Comparison of ENCODE assay signal across 10 cellular contexts in genomic region chr13:79386125-79386822, GRCh38. TPM values are rescaled to one million over a fixed set of nuclear protein-coding genes. Genes with fewer than 3 reads are reported as not detected.
DNase-seq lines count a peak whose midpoint lies in the region; ATAC-seq, FAIRE-seq and TF ChIP-seq lines count a peak whose summit lies in the region.
"Had no signal": no experiment of that assay in that cellular context is flagged by ENCODE, and none has a peak within 500 bp of the region (broad histone marks: within the 10 kb centered on the region; RNA-seq: fewer than 3 reads in every experiment).

No MANE protein-coding gene starts in this region.

- no peaks in the 10 kb centered on the region for H3K9me3 ChIP-seq in astrocyte (ENCODE audit: insufficient read depth, low read depth, low read length)

- H3K27me3 Mint-ChIP-seq in astrocyte (ENCODE audit: low read depth, unreplicated experiment) (no peaks in the 10 kb centered on the region), Calu3 (ENCODE audit: unreplicated experiment) (no peaks in the 10 kb centered on the region)

- H3K27ac Mint-ChIP-seq in astrocyte (ENCODE audit: unreplicated experiment): no peak overlapping the region
- no peak overlapping the region for H3K27ac Mint-ChIP-seq in Calu3 (ENCODE audit: unreplicated experiment)

- H3K4me1 Mint-ChIP-seq in astrocyte (ENCODE audit: low read depth, unreplicated experiment) (peaks cover 8% of the 10 kb centered on the region), Calu3 (ENCODE audit: low read depth, unreplicated experiment) (peaks cover 17% of the 10 kb centered on the region)

- intact Hi-C loops in Calu3 (cut with micrococcal nuclease; ENCODE audit: unreplicated experiment): no loop called here
- intact Hi-C loops in sciatic nerve (cut with DNase I): no loop called here

- H2AFZ ChIP-seq in astrocyte (ENCODE audit: low read depth, low read length): no peak overlapping the region

- H4K20me1 ChIP-seq in astrocyte (ENCODE audit: insufficient read depth, low read length): peaks cover 72% of the 10 kb centered on the region

- no peaks in the 10 kb centered on the region for H3K27me3 ChIP-seq in astrocyte (ENCODE audit: insufficient read depth, low read length)

- H3K9ac ChIP-seq in astrocyte (ENCODE audit: low read length): no peak overlapping the region

- peaks cover 2% of the 10 kb centered on the region for H3K36me3 ChIP-seq in astrocyte (ENCODE audit: insufficient read depth, low read length)

- H3K4me3 ChIP-seq in astrocyte (ENCODE audit: insufficient read depth, low read depth, low read length): no peak overlapping the region

- ATAC-seq in GM18511 (IDR thresholded peaks at IDR 0.05; ENCODE audit: unreplicated experiment): peak; percentile 9
- ATAC-seq in GM21390 (IDR thresholded peaks at IDR 0.05; ENCODE audit: unreplicated experiment): peak; percentile 3
- peak; percentile 20 for ATAC-seq in HG03354 (IDR thresholded peaks at IDR 0.05; ENCODE audit: poor library complexity, severe bottlenecking, unreplicated experiment)
- no peak for ATAC-seq in sciatic nerve
- ATAC-seq in GM18520 (IDR thresholded peaks at IDR 0.05; ENCODE audit: unreplicated experiment): no peak

- H3K36me3 Mint-ChIP-seq in astrocyte (ENCODE audit: low read depth, unreplicated experiment): peaks cover 2% of the 10 kb centered on the region
- H3K36me3 Mint-ChIP-seq in Calu3 (ENCODE audit: insufficient read depth, unreplicated experiment): no peaks in the 10 kb centered on the region

- peaks cover 100% of the 10 kb centered on the region for H3K79me2 ChIP-seq in astrocyte (ENCODE audit: insufficient read depth, low read length)

- H3K4me1 ChIP-seq in astrocyte (ENCODE audit: insufficient read depth, low read length): peaks cover 8% of the 10 kb centered on the region

- FAIRE-seq in astrocyte (lab: Jason Lieb, UNC): no peak

- DNase-seq in astrocyte (ENCODE audit: low read depth): peak; percentile 61
- DNase-seq in Calu3: no peak
- no peak for DNase-seq in sciatic nerve (ENCODE audit: low spot score)
- DNase-seq in NCI-H2107 (lab: John Stamatoyannopoulos, UW): no peak
- DNase-seq: DND-41, NCI-H524 treated with DMSO at 0.1 percent for 48 hours had no signal

- TF ChIP-seq CTCF in astrocyte (IDR thresholded peaks at IDR 0.05; ENCODE audit: insufficient read depth, low read depth, low read length) (no peak), Calu3 (IDR thresholded peaks at IDR 0.05; ENCODE audit: unreplicated experiment) (no peak)

- H3K9me3 Mint-ChIP-seq in astrocyte (ENCODE audit: unreplicated experiment) (no peaks in the 10 kb centered on the region), Calu3 (ENCODE audit: low read depth, unreplicated experiment) (no peaks in the 10 kb centered on the region)

- CTCF ChIA-PET in Calu3 (lab: Charles Lee): no interaction called here

- no peak overlapping the region for H3K4me2 ChIP-seq in astrocyte (ENCODE audit: low read length)

- H3K4me3 Mint-ChIP-seq in astrocyte (ENCODE audit: unreplicated experiment): no peak overlapping the region
- H3K4me3 Mint-ChIP-seq in Calu3 (ENCODE audit: low read depth, unreplicated experiment): no peak overlapping the region

- BruUV-seq in Calu3 (replicated peaks; lab: Mats Ljungman, UMichigan): no TSS peak

- no peak overlapping the region for H3K27ac ChIP-seq in astrocyte (ENCODE audit: low read depth, low read length)

RNA-seq across cellular contexts. Expression of gene RBM26, which starts 19.8 kb away (rescaled TPM):
- total RNA-seq in astrocyte: 38.5 and 42.6 TPM in 2 replicates
- total RNA-seq in Calu3 (2022): 18.9 and 19.2 TPM in 2 replicates
- total RNA-seq in sciatic nerve: 65.9 TPM

Comparison
In these comparisons a context has a peak if more than half of its experiments do, and no peak if none do; other contexts are left out.
1. ATAC-seq: peak in GM18511 (single experiment), GM21390 (single experiment) and HG03354 (single experiment); none in sciatic nerve (single experiment) and GM18520 (single experiment).